ENCODE assay signal across 27 cellular contexts in the genomic region with DNA sequence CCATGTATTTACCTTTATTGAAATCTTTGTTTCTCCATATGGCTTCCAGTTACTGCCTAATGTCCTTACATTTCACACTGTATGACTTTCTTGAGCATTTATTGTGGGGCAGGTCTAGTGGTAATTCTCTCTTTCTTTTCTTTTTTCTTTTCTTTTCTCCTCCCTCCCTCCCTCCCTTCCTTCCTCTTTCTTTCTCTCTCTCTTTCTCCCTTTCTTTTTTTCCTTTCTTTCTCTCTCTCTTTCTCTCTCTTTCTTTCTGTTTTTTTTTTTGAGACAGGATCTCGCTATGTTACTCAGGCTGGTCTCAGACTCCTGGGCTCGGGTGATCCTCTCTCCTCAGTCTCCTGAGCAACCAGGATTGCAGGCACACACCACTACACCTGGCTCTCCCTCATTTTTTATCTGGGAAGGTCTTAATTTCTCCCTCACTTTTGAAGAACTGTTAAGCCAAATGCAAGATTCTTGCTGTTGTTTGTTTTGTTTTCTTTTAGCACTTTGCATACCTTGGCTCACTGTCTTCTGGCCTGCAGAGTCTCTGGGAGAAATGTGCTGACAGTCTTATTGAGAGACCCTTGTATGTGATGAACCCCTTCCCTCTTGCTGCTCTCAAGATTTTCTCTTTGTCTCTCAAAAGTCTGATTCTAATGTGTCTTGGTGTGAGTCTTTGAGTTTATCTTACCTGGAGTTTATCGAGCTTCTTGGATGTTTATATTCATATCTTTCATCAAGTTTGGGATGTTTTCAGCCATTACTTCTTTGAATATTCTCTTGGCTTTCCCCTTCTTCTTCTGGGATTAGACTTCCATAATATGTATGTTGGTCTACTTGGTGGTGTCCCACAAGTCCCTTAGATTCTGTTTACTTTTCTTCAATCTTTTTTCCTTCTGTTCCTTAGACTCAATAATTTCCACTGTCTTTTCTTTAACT.
"Had no signal": no experiment of that assay in that cellular context is flagged by ENCODE, and none has a peak within 500 bp of the region (broad histone marks: within the 10 kb centered on the region; RNA-seq: fewer than 3 reads in every experiment).

No MANE protein-coding gene starts in this region.

- H3K27me3 ChIP-seq: colonic mucosa, esophagus squamous epithelium, gastrocnemius medialis, heart right ventricle, left lung had no signal

- H3K9me3 ChIP-seq: colonic mucosa, gastrocnemius medialis, lower lobe of right lung had no signal

- H3K4me1 Mint-ChIP-seq: endodermal cell, immature natural killer cell, memory B cell had no signal

- ATAC-seq: effector memory CD8-positive, alpha-beta T cell; esophagus mucosa; gastrocnemius medialis; heart right ventricle; left lung; left ventricle myocardium superior; lower lobe of right lung had no signal

- H3K4me1 ChIP-seq: colonic mucosa, esophagus squamous epithelium, gastrocnemius medialis, heart right ventricle, left lung, lower lobe of right lung had no signal

- H3K36me3 ChIP-seq: colonic mucosa, esophagus squamous epithelium, gastrocnemius medialis, heart right ventricle, left lung, lower lobe of right lung had no signal

- H3K27ac ChIP-seq: colonic mucosa, epithelial cell of prostate, esophagus squamous epithelium, gastrocnemius medialis, heart right ventricle, left lung, lower lobe of right lung had no signal

- H3K27ac Mint-ChIP-seq: dendritic cell treated with granulocyte-macrophage colony-stimulating factor and Interleukin-4, amounts not matched to agents 40 ng/mL and 50 ng/mL, for 4 days; effector memory CD8-positive, alpha-beta T cell; endodermal cell; immature natural killer cell; memory B cell had no signal

- H3K4me3 ChIP-seq: colonic mucosa, esophagus squamous epithelium, gastrocnemius medialis, heart right ventricle, left lung, lower lobe of right lung had no signal

- DNase-seq: colonic mucosa; cortex of kidney; effector CD8-positive, alpha-beta T cell; effector memory CD8-positive, alpha-beta T cell; endodermal cell; erythroblast; esophagus squamous epithelium; foreskin fibroblast; foreskin melanocyte; gastrocnemius medialis; glutamatergic neuron; head of caudate nucleus; heart right ventricle; hippocampal formation; immature natural killer cell; islet precursor cell; kidney; kidney glomerular epithelial cell; left lung; left ventricle myocardium superior; lower lobe of right lung; mesendoderm; midbrain had no signal

- H3K4me3 Mint-ChIP-seq: dendritic cell treated with granulocyte-macrophage colony-stimulating factor and Interleukin-4, amounts not matched to agents 40 ng/mL and 50 ng/mL, for 4 days; effector memory CD8-positive, alpha-beta T cell; endodermal cell; immature natural killer cell; memory B cell had no signal
